8 cellular contexts compared by ENCODE assay signal in the genomic region with DNA sequence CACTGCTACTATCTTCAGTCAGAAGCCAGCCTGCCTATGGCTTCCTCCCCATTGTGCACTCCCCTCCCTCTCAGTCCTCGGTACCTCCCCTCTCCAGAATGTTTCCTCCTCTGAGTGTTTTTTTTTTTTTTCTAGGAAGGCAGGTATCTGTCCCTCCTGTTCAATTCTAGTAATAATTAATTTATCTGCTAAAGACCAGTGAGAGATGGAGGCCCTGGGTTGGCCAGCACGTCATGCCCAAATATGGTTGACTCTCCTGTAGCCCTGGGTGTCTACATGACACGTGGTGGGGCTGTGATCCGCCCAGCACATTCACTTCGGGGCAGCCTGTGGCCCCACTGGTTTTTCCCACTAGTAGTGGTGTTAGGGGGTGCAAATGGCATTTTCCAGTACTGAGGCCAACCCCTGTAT. TPM values are rescaled to one million over a fixed set of nuclear protein-coding genes. Genes with fewer than 3 reads are reported as not detected.
A peak's percentile ranks its signal among the peaks of the same experiment; 100 is the strongest.
DNase-seq lines count a peak whose midpoint lies in the region; ATAC-seq, FAIRE-seq and TF ChIP-seq lines count a peak whose summit lies in the region.

No MANE protein-coding gene starts in this region.

- TF ChIP-seq CTCF in activated B cell treated with CpG ODN at 0.5 μM for 24 hours (IDR thresholded peaks at IDR 0.05): no peak
- no peak for TF ChIP-seq CTCF in keratinocyte (optimal IDR thresholded peaks at IDR 0.05 in 1 of 3, IDR thresholded peaks at IDR 0.05 in 1 of 3, conservative IDR thresholded peaks at IDR 0.05 in 1 of 3; ENCODE audit: extremely low read depth in 1 of 3, insufficient read depth in 2 of 3, low read length in 3 of 3)
- TF ChIP-seq CTCF in vagina (IDR thresholded peaks at IDR 0.05): no peak
- TF ChIP-seq CTCF in left lung (IDR thresholded peaks at IDR 0.05): no peak

- no peak overlapping the region for H2AFZ ChIP-seq in keratinocyte (ENCODE audit: control insufficient read depth, low read length)

- H3K36me3 Mint-ChIP-seq in activated B cell treated with CpG ODN at 0.5 μM for 24 hours (ENCODE audit: low read depth): peaks cover 5% of the 10 kb centered on the region

- H3K4me2 ChIP-seq in keratinocyte (ENCODE audit: control insufficient read depth, extremely low read depth, insufficient read depth, low read depth, low read length): peak overlapping the region; percentile 62

- intact Hi-C loops in activated B cell treated with CpG ODN at 0.5 μM for 24 hours (cut with micrococcal nuclease): loop anchor here (5.0 to 10.0 kb wide), 3 partner anchors 142 to 648 kb away; a partner anchor contains a TSS
- intact Hi-C loops in vagina (cut with DNase I): no loop called here
- intact Hi-C loops in left lung (cut with DNase I): no loop called here

- H3K9ac ChIP-seq in keratinocyte (ENCODE audit: control insufficient read depth, extremely low read depth, insufficient read depth, low read length): no peak overlapping the region

- H3K27ac ChIP-seq in keratinocyte (ENCODE audit: control insufficient read depth, insufficient read depth, low read length) (no peak overlapping the region), vagina (peak overlapping the region; percentile 86), left lung (no peak overlapping the region)

- DNase-seq in stimulated activated CD4-positive, alpha-beta T cell treated with anti-CD3 and anti-CD28 coated beads, Interleukin-15, amount 100 ng/mL, for 24 hours: peak; percentile 57
- DNase-seq in stimulated activated CD4-positive, alpha-beta T cell treated with anti-CD3 and anti-CD28 coated beads, Interleukin-12 subunit alpha, Interleukin-12 subunit beta, amount 100 ng/mL, for 4 hours: no peak
- DNase-seq in activated B cell treated with CpG ODN at 0.5 μM for 24 hours (no peak), keratinocyte (ENCODE audit: low read depth, low spot score) (no peak), vagina (ENCODE audit: extremely low spot score in 2 of 2) (no peak), left lung (no peak), left lobe of liver (ENCODE audit: low spot score) (no peak)

- dilution Hi-C loops in keratinocyte (cut with MboI; ENCODE audit: extremely low pct_ligation_motif_present, low sequenced_read_pairs): no loop called here

- peaks cover 31% of the 10 kb centered on the region for H3K4me1 Mint-ChIP-seq in activated B cell treated with CpG ODN at 0.5 μM for 24 hours

- H3K36me3 ChIP-seq in keratinocyte (ENCODE audit: control insufficient read depth in 2 of 2, extremely low read depth in 1 of 2, insufficient read depth in 2 of 2, low read length in 2 of 2): peaks cover 2 to 5% of the 10 kb centered on the region in 2 experiments
- peaks cover 0 to 1% of the 10 kb centered on the region in 2 donors for H3K36me3 ChIP-seq in vagina
- H3K36me3 ChIP-seq in left lung: peaks cover 0 to 6% of the 10 kb centered on the region in 2 donors

- H3K4me1 ChIP-seq in keratinocyte (ENCODE audit: control insufficient read depth, extremely low read depth, insufficient read depth, low read length) (peaks cover 33% of the 10 kb centered on the region), vagina (peaks cover 37% of the 10 kb centered on the region), left lung (peaks cover 0 to 45% of the 10 kb centered on the region in 2 donors)

- H3K79me2 ChIP-seq in keratinocyte (ENCODE audit: control insufficient read depth, insufficient read depth, low read length): peaks cover 27% of the 10 kb centered on the region

- H4K20me1 ChIP-seq in keratinocyte (ENCODE audit: control insufficient read depth, extremely low read depth, insufficient read depth, low read length): no peaks in the 10 kb centered on the region

- ATAC-seq in activated B cell treated with CpG ODN at 0.5 μM for 24 hours (ENCODE audit: low read depth) (no peak), left lung (no peak), GM19023 (IDR thresholded peaks at IDR 0.05; ENCODE audit: unreplicated experiment) (no peak), left lobe of liver (no peak)

- POLR2A ChIA-PET in activated B cell treated with CpG ODN at 0.5 μM for 24 hours (lab: Charles Lee): interaction anchor here (0.9 to 2.3 kb wide), 5 partner anchors 25 to 175 kb away, joined by 3 to 19 read pairs (median 5); a partner anchor contains a TSS

- TF ChIP-seq POLR2A in vagina (IDR thresholded peaks at IDR 0.05): no peak

- CTCF ChIA-PET in activated B cell treated with CpG ODN at 0.5 μM for 24 hours (lab: Charles Lee): interaction anchor here (0.7 to 2.5 kb wide), 12 partner anchors 11 to 170 kb away, joined by 3 to 10 read pairs (median 4); a partner anchor contains a TSS

- peak overlapping the region; percentile 46 for H3K4me3 Mint-ChIP-seq in activated B cell treated with CpG ODN at 0.5 μM for 24 hours

- H3K27me3 ChIP-seq in keratinocyte (ENCODE audit: control insufficient read depth, extremely low read depth, insufficient read depth, low read length) (no peaks in the 10 kb centered on the region), vagina (no peaks in the 10 kb centered on the region), left lung (no peaks in the 10 kb centered on the region)

- FAIRE-seq in keratinocyte (lab: Jason Lieb, UNC): no peak

- H3K9me1 ChIP-seq in keratinocyte (ENCODE audit: control insufficient read depth, extremely low read depth, insufficient read depth, low read length): no peaks in the 10 kb centered on the region

- H3K9me3 Mint-ChIP-seq in activated B cell treated with CpG ODN at 0.5 μM for 24 hours: no peaks in the 10 kb centered on the region

- H3K27ac Mint-ChIP-seq in activated B cell treated with CpG ODN at 0.5 μM for 24 hours: no peak overlapping the region

- peaks cover 2% of the 10 kb centered on the region for H3K9me3 ChIP-seq in keratinocyte (ENCODE audit: control insufficient read depth, low read depth, low read length)
- H3K9me3 ChIP-seq in vagina: no peaks in the 10 kb centered on the region
- no peaks in the 10 kb centered on the region for H3K9me3 ChIP-seq in left lung

- no peaks in the 10 kb centered on the region for H3K27me3 Mint-ChIP-seq in activated B cell treated with CpG ODN at 0.5 μM for 24 hours

- H3K4me3 ChIP-seq in keratinocyte (ENCODE audit: control insufficient read depth in 2 of 3, extremely low read depth in 1 of 3, insufficient read depth in 2 of 3, low read depth in 1 of 3, low read length in 3 of 3): no peak overlapping the region
- H3K4me3 ChIP-seq in vagina: peak overlapping the region; percentile 66 to 75
- peak overlapping the region in 1 of 2 donors; percentile 72 for H3K4me3 ChIP-seq in left lung

RNA-seq across cellular contexts. Expression of a gene that starts 1.8 kb away (rescaled TPM):
- total RNA-seq in activated B cell treated with CpG ODN at 0.5 μM for 24 hours (605 and 679 TPM in 2 replicates), vagina (1,247 TPM), left lung (1,000 to 10,000 TPM; 1,139 to 1,793 TPM), left lobe of liver (76.6 TPM)
- 245 to 536 TPM (median 343 TPM) in 3 replicates for polyA plus RNA-seq in keratinocyte
- 485 TPM for polyA plus RNA-seq in keratinocyte (2011; ENCODE audit: low read depth)
- polyA plus RNA-seq in keratinocyte (2011; cell fraction: cytosol; rRNA removed): 280 and 468 TPM in 2 replicates
- 1,141 and 1,630 TPM in 2 replicates for polyA plus RNA-seq in keratinocyte (2011; cell fraction: nucleus; rRNA removed)
- polyA plus RNA-seq in keratinocyte (2012; ENCODE audit: low replicate concordance): 394 and 1,275 TPM in 2 replicates
- 1,978 to 4,803 TPM (median 1,982 TPM) in 3 replicates for polyA minus RNA-seq in keratinocyte
- 2,589 TPM for polyA minus RNA-seq in keratinocyte (2011; cell fraction: cytosol; rRNA and poly(A)+ RNA removed)
- polyA minus RNA-seq in keratinocyte (2011; cell fraction: nucleus; rRNA and poly(A)+ RNA removed): 2,257 and 2,338 TPM in 2 replicates

RNA-seq across cellular contexts. Expression of a gene that starts 6.5 kb away (rescaled TPM):
- total RNA-seq in activated B cell treated with CpG ODN at 0.5 μM for 24 hours (68.4 and 70.2 TPM in 2 replicates), vagina (59.2 TPM), left lung (10 to 100 TPM; 50.1 to 56.6 TPM), left lobe of liver (19.5 TPM)
- polyA plus RNA-seq in keratinocyte: 32.7 to 65.5 TPM (median 36.9 TPM) in 3 replicates
- polyA plus RNA-seq in keratinocyte (2011; ENCODE audit: low read depth): 79.2 TPM
- 47.2 and 58.9 TPM in 2 replicates for polyA plus RNA-seq in keratinocyte (2011; cell fraction: cytosol; rRNA removed)
- polyA plus RNA-seq in keratinocyte (2011; cell fraction: nucleus; rRNA removed): 33.4 and 47.2 TPM in 2 replicates
- polyA plus RNA-seq in keratinocyte (2012; ENCODE audit: low replicate concordance): 56.8 and 66.0 TPM in 2 replicates
- polyA minus RNA-seq in keratinocyte: 34.3 to 75.7 TPM (median 42.5 TPM) in 3 replicates
- 49.1 TPM for polyA minus RNA-seq in keratinocyte (2011; cell fraction: cytosol; rRNA and poly(A)+ RNA removed)
- polyA minus RNA-seq in keratinocyte (2011; cell fraction: nucleus; rRNA and poly(A)+ RNA removed): 7.7 and 12.9 TPM in 2 replicates

RNA-seq across cellular contexts. Expression of a gene that starts 25.6 kb away (rescaled TPM):
- 5,113 and 5,534 TPM in 2 replicates for total RNA-seq in activated B cell treated with CpG ODN at 0.5 μM for 24 hours
- 2,926 to 3,552 TPM (median 3,414 TPM) in 3 replicates for polyA plus RNA-seq in keratinocyte
- polyA plus RNA-seq in keratinocyte (2011; ENCODE audit: low read depth): 352 TPM
- polyA plus RNA-seq in keratinocyte (2011; cell fraction: cytosol; rRNA removed): 2,144 and 3,499 TPM in 2 replicates
- polyA plus RNA-seq in keratinocyte (2011; cell fraction: nucleus; rRNA removed): 867 and 1,022 TPM in 2 replicates
- polyA plus RNA-seq in keratinocyte (2012; ENCODE audit: low replicate concordance): 3,096 and 4,173 TPM in 2 replicates
- 1,111 to 1,756 TPM (median 1,179 TPM) in 3 replicates for polyA minus RNA-seq in keratinocyte
- polyA minus RNA-seq in keratinocyte (2011; cell fraction: cytosol; rRNA and poly(A)+ RNA removed): 1,700 TPM
- 302 and 306 TPM in 2 replicates for polyA minus RNA-seq in keratinocyte (2011; cell fraction: nucleus; rRNA and poly(A)+ RNA removed)
- total RNA-seq in vagina: 3,948 TPM
- total RNA-seq in left lung: 1,000 to 10,000 TPM; 2,309 to 2,455 TPM
- 1,085 TPM for total RNA-seq in left lobe of liver

RNA-seq across cellular contexts. Expression of a gene that starts 36.4 kb away (rescaled TPM):
- total RNA-seq in activated B cell treated with CpG ODN at 0.5 μM for 24 hours: 15.3 and 15.8 TPM in 2 replicates
- polyA plus RNA-seq in keratinocyte: 16.7 to 37.6 TPM (median 17.1 TPM) in 3 replicates
- 3.3 TPM for polyA plus RNA-seq in keratinocyte (2011; ENCODE audit: low read depth)
- polyA plus RNA-seq in keratinocyte (2011; cell fraction: cytosol; rRNA removed): 17.5 and 29.0 TPM in 2 replicates
- 26.2 and 31.3 TPM in 2 replicates for polyA plus RNA-seq in keratinocyte (2011; cell fraction: nucleus; rRNA removed)
- polyA plus RNA-seq in keratinocyte (2012; ENCODE audit: low replicate concordance): 16.0 and 24.6 TPM in 2 replicates
- 19.7 to 50.7 TPM (median 32.4 TPM) in 3 replicates for polyA minus RNA-seq in keratinocyte
- polyA minus RNA-seq in keratinocyte (2011; cell fraction: cytosol; rRNA and poly(A)+ RNA removed): 21.1 TPM
- 15.4 and 18.8 TPM in 2 replicates for polyA minus RNA-seq in keratinocyte (2011; cell fraction: nucleus; rRNA and poly(A)+ RNA removed)
- 52.1 TPM for total RNA-seq in vagina
- 10 to 100 TPM; 34.7 to 36.1 TPM for total RNA-seq in left lung
- 14.9 TPM for total RNA-seq in left lobe of liver

RNA-seq across cellular contexts. Expression of a gene that starts 38.7 kb away (rescaled TPM):
- total RNA-seq in activated B cell treated with CpG ODN at 0.5 μM for 24 hours (50.5 and 66.1 TPM in 2 replicates), vagina (59.2 TPM), left lung (10 to 100 TPM; 34.7 to 45.5 TPM), left lobe of liver (21.0 TPM)
- 16.3 to 20.6 TPM (median 19.9 TPM) in 3 replicates for polyA plus RNA-seq in keratinocyte
- 15.0 TPM for polyA plus RNA-seq in keratinocyte (2011; ENCODE audit: low read depth)
- polyA plus RNA-seq in keratinocyte (2011; cell fraction: cytosol; rRNA removed): 8.1 and 12.4 TPM in 2 replicates
- polyA plus RNA-seq in keratinocyte (2011; cell fraction: nucleus; rRNA removed): 75.8 and 107 TPM in 2 replicates
- polyA plus RNA-seq in keratinocyte (2012; ENCODE audit: low replicate concordance): 17.7 and 25.9 TPM in 2 replicates
- 13.2 to 20.5 TPM (median 19.7 TPM) in 3 replicates for polyA minus RNA-seq in keratinocyte
- 15.3 TPM for polyA minus RNA-seq in keratinocyte (2011; cell fraction: cytosol; rRNA and poly(A)+ RNA removed)
- 21.4 and 26.4 TPM in 2 replicates for polyA minus RNA-seq in keratinocyte (2011; cell fraction: nucleus; rRNA and poly(A)+ RNA removed)

Comparison
In these comparisons a context has a peak if more than half of its experiments do, and no peak if none do; other contexts are left out.
1. H3K4me3 ChIP-seq: peak in vagina (2 of 2); none in keratinocyte (0 of 3).